Comparison of ENCODE assay signal across 7 cellular contexts in the genomic region with DNA sequence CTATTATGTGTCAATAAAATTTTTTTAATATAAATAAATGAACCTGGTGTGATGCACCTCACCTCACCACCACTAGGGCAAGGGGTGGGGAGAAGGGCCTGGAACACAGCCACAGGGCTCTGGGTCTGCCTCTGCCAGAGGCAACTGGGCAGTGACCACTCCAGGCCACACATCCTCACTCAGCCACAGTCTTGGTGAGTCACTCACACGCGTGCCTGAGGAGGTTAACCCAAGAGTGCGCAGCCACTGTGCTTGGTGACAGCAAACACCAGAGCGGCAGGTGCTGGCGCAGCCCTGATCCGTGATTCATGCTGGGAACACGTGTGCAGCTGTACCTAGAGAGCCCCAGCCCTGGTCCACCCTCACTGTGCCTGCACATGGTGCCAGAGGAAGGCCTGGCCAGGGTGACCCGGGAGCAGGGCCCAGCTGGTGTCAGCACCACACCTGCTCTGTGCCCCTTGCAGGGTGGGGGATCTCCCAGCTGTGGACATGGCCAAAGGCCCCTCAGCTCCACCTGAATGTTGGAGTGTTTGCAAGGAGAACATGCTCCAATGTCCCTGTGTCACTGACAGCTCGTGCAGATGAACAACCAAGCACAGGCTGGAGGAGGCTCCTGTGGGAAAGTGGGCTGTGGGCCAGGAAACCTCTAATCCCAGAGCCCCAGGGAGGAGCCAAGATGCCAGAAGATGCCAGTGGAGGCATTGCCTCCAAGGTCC. TPM values are rescaled to one million over a fixed set of nuclear protein-coding genes. Genes with fewer than 3 reads are reported as not detected.
DNase-seq lines count a peak whose midpoint lies in the region; ATAC-seq, FAIRE-seq and TF ChIP-seq lines count a peak whose summit lies in the region.

No MANE protein-coding gene starts in this region.

- ATAC-seq in lower lobe of right lung = peak in 1 of 2 donors; percentile 3

- H3K36me3 Mint-ChIP-seq in activated T-helper 2 cell treated with anti-CD3 and anti-CD28 coated beads, Interferon-gamma antibody, Interleukin-2, Interleukin-4, amounts not matched to agents 10 μg/mL and 5 μg/mL and 100 μg/mL, durations not matched to agents 14 hours and 24 hours and 36 hours (ENCODE audit: low read depth) = no peaks in the 10 kb centered on the region

- H3K27ac ChIP-seq in lower lobe of right lung = no peak overlapping the region

- no peaks in the 10 kb centered on the region for H3K9me3 ChIP-seq in lower lobe of right lung

- no peak overlapping the region for H3K4me3 Mint-ChIP-seq in activated T-helper 2 cell treated with anti-CD3 and anti-CD28 coated beads, Interferon-gamma antibody, Interleukin-2, Interleukin-4, amounts not matched to agents 10 μg/mL and 5 μg/mL and 100 μg/mL, durations not matched to agents 14 hours and 24 hours and 36 hours (ENCODE audit: low read depth)

- H3K27ac Mint-ChIP-seq in activated T-helper 2 cell treated with anti-CD3 and anti-CD28 coated beads, Interferon-gamma antibody, Interleukin-2, Interleukin-4, amounts not matched to agents 10 μg/mL and 5 μg/mL and 100 μg/mL, durations not matched to agents 14 hours and 24 hours and 36 hours = no peak overlapping the region

- peak; percentile 32 for TF ChIP-seq CTCF in lower lobe of right lung (IDR thresholded peaks at IDR 0.05)

- H3K9me3 Mint-ChIP-seq in activated T-helper 2 cell treated with anti-CD3 and anti-CD28 coated beads, Interferon-gamma antibody, Interleukin-2, Interleukin-4, amounts not matched to agents 10 μg/mL and 5 μg/mL and 100 μg/mL, durations not matched to agents 14 hours and 24 hours and 36 hours = no peaks in the 10 kb centered on the region

- peak; percentile 77 for DNase-seq in DMS53 treated with DMSO at 0.1 percent for 48 hours (lab: John Stamatoyannopoulos, UW; ENCODE audit: unreplicated experiment)
- peak; percentile 39 for DNase-seq in HuH-7 (ENCODE audit: low spot score)
- peak; percentile 41 for DNase-seq in amniotic epithelial cell (ENCODE audit: low read depth)
- DNase-seq in lower lobe of right lung = no peak
- no peak for DNase-seq in activated T-helper 2 cell treated with anti-CD3 and anti-CD28 coated beads, Interferon-gamma antibody, Interleukin-2, Interleukin-4, amounts not matched to agents 10 μg/mL and 5 μg/mL and 100 μg/mL, durations not matched to agents 14 hours and 24 hours and 36 hours (ENCODE audit: low spot score)
- DNase-seq in GDM1 (lab: John Stamatoyannopoulos, UW) = no peak
- DNase-seq in frontal cortex (ENCODE audit: low spot score in 2 of 2) = no peak

- H3K27me3 Mint-ChIP-seq in activated T-helper 2 cell treated with anti-CD3 and anti-CD28 coated beads, Interferon-gamma antibody, Interleukin-2, Interleukin-4, amounts not matched to agents 10 μg/mL and 5 μg/mL and 100 μg/mL, durations not matched to agents 14 hours and 24 hours and 36 hours (ENCODE audit: low read depth) = no peaks in the 10 kb centered on the region

- peaks cover 14% of the 10 kb centered on the region for H3K4me1 Mint-ChIP-seq in activated T-helper 2 cell treated with anti-CD3 and anti-CD28 coated beads, Interferon-gamma antibody, Interleukin-2, Interleukin-4, amounts not matched to agents 10 μg/mL and 5 μg/mL and 100 μg/mL, durations not matched to agents 14 hours and 24 hours and 36 hours (ENCODE audit: low read depth)

- intact Hi-C loops in lower lobe of right lung (cut with DNase I) = no loop called here
- intact Hi-C loops in activated T-helper 2 cell treated with anti-CD3 and anti-CD28 coated beads, Interferon-gamma antibody, Interleukin-2, Interleukin-4, amounts not matched to agents 10 μg/mL and 5 μg/mL and 100 μg/mL, durations not matched to agents 14 hours and 24 hours and 36 hours (cut with micrococcal nuclease) = loop anchor here (5.0 kb wide), 1 partner anchor 1516 kb away; the partner anchor contains the start of gene MCM2

- FAIRE-seq in frontal cortex (lab: Jason Lieb, UNC) = no peak

- H3K27me3 ChIP-seq in lower lobe of right lung (ENCODE audit: low read depth) = no peaks in the 10 kb centered on the region

- no peak overlapping the region for H3K4me3 ChIP-seq in lower lobe of right lung

- H3K36me3 ChIP-seq in lower lobe of right lung = no peaks in the 10 kb centered on the region

- H3K4me1 ChIP-seq in lower lobe of right lung = peaks cover 12% of the 10 kb centered on the region

RNA-seq across cellular contexts. Expression of gene SLC41A3, which starts 2.1 kb away (rescaled TPM):
- total RNA-seq in lower lobe of right lung (36.2 TPM), frontal cortex (53.4 TPM)
- total RNA-seq in activated T-helper 2 cell treated with anti-CD3 and anti-CD28 coated beads, Interferon-gamma antibody, Interleukin-2, Interleukin-4, amounts not matched to agents 10 μg/mL and 5 μg/mL and 100 μg/mL, durations not matched to agents 14 hours and 24 hours and 36 hours = 13.1 and 14.7 TPM in 2 replicates

Comparison
In these comparisons a context has a peak if more than half of its experiments do, and no peak if none do; other contexts are left out.
1. DNase-seq: peak in DMS53 treated with DMSO at 0.1 percent for 48 hours (single experiment), HuH-7 (single experiment) and amniotic epithelial cell (single experiment); none in lower lobe of right lung (single experiment), activated T-helper 2 cell treated with anti-CD3 and anti-CD28 coated beads, Interferon-gamma antibody, Interleukin-2, Interleukin-4, amounts not matched to agents 10 μg/mL and 5 μg/mL and 100 μg/mL, durations not matched to agents 14 hours and 24 hours and 36 hours (single experiment), GDM1 (single experiment) and frontal cortex (0 of 2).